Comparison of ENCODE assay signal across 9 cellular contexts in genomic region chr9:136712690-136713554, GRCh38. TPM values are rescaled to one million over a fixed set of nuclear protein-coding genes. Genes with fewer than 3 reads are reported as not detected.
A peak's percentile ranks its signal among the peaks of the same experiment; 100 is the strongest.
DNase-seq lines count a peak whose midpoint lies in the region; ATAC-seq, FAIRE-seq and TF ChIP-seq lines count a peak whose summit lies in the region.
"Had no signal": no experiment of that assay in that cellular context is flagged by ENCODE, and none has a peak within 500 bp of the region (broad histone marks: within the 10 kb centered on the region; RNA-seq: fewer than 3 reads in every experiment).

No MANE protein-coding gene starts in this region.

- H3K9ac ChIP-seq in HUES64 (ENCODE audit: low read depth, low read length) (peak overlapping the region; percentile 81), K562 (ENCODE audit: insufficient read depth in 1 of 2, low read depth in 2 of 2, low read length in 2 of 2) (peak overlapping the region; percentile 63 to 94; a peak in 3 of 4 replicates)

- H3K36me3 ChIP-seq in HUES64 (ENCODE audit: insufficient read depth, low read length) = no peaks in the 10 kb centered on the region
- H3K36me3 ChIP-seq in K562 (ENCODE audit: control insufficient read depth, insufficient read depth, low read length) = peaks cover 4% of the 10 kb centered on the region; the same call in 1 of the 3 replicates

- in situ Hi-C loops in K562 (cut with MboI) = no loop called here

- 11% methylated on average over 56 of the region's 57 CpGs for WGBS in HUES64
- WGBS in K562 (ENCODE audit: insufficient coverage, low coverage, missing lambda C conversion rate) = 23% methylated on average over 18 of the region's 57 CpGs

- no peak for TF ChIP-seq CTCF in K562 (IDR thresholded peaks at IDR 0.05 in 2 of 3, conservative IDR thresholded peaks at IDR 0.05 in 1 of 3; ENCODE audit: insufficient read depth in 2 of 3, low read depth in 1 of 3, low read length in 3 of 3)

- peak overlapping the region; percentile 76 for H3K4me3 ChIP-seq in HUES64 (ENCODE audit: low read length)
- peak overlapping the region; percentile 63 for H3K4me3 ChIP-seq in K562

- no peak overlapping the region for H3K27ac ChIP-seq in HUES64 (ENCODE audit: low read depth, low read length)
- peak overlapping the region; percentile 62; the same call in 2 of the 3 replicates for H3K27ac ChIP-seq in K562 (ENCODE audit: extremely low read depth, low read depth, low read length)
- H3K27ac ChIP-seq in substantia nigra (ENCODE audit: low read depth, low read length, poor library complexity, severe bottlenecking) = peak overlapping the region; percentile 6

- peak overlapping the region; percentile 79 for H2AFZ ChIP-seq in K562 (ENCODE audit: low read depth, low read length)

- intact Hi-C loops in K562 (cut with micrococcal nuclease) = no loop called here

- TF ChIP-seq EP300 in K562 (IDR thresholded peaks at IDR 0.05; ENCODE audit: low read length) = no peak

- CTCF ChIA-PET in K562 (lab: Yijun Ruan, JAX; ENCODE audit: low intra/inter-chr PET ratio) = interaction anchor here (0.6 kb wide), 1 partner anchor 232 kb away, joined by 4 read pairs; the partner anchor contains the start of gene C8G

- TF ChIP-seq RAD21 in K562 (CRISPR knock-in tag; conservative IDR thresholded peaks at IDR 0.05 in 1 of 2, IDR thresholded peaks at IDR 0.05 in 1 of 2) = no peak

- H3K9me3 ChIP-seq in HUES64 (ENCODE audit: insufficient read depth, low read depth, low read length) (no peaks in the 10 kb centered on the region), K562 (replicated peaks; ENCODE audit: control insufficient read depth, insufficient read depth, low read depth, low read length) (no peaks in the 10 kb centered on the region)

- DNase-seq in K562 (ENCODE audit: extremely low read depth in 1 of 4, low spot score in 3 of 4) = peak in 2 of 4 experiments; percentile 56 to 64
- no peak for DNase-seq in left lobe of liver (ENCODE audit: low spot score)
- no peak for DNase-seq in substantia nigra (lab: John Stamatoyannopoulos, UW)
- DNase-seq in NCI-H69 (lab: John Stamatoyannopoulos, UW) = no peak
- DNase-seq in HTR-8/SVneo (ENCODE audit: insufficient read length, low spot score) = no peak
- no peak for DNase-seq in NCI-H345 treated with DMSO at 0.1 percent for 48 hours (lab: John Stamatoyannopoulos, UW; ENCODE audit: unreplicated experiment)
- DNase-seq: activated CD4-positive, alpha-beta memory T cell treated with anti-CD3 and anti-CD28 coated beads for 36 hours had no signal

- H4K20me1 ChIP-seq in K562 (replicated peaks; ENCODE audit: control insufficient read depth, insufficient read depth, low read length) = no peaks in the 10 kb centered on the region

- H3K4me2 ChIP-seq in K562 (ENCODE audit: insufficient read depth, low read length) = peak overlapping the region; percentile 48

- H3K9me1 ChIP-seq in K562 (ENCODE audit: control insufficient read depth, insufficient read depth, low read length) = no peaks in the 10 kb centered on the region

- ATAC-seq in K562 (no peak), left lobe of liver (peak; percentile 4), GM19351 (IDR thresholded peaks at IDR 0.05; ENCODE audit: unreplicated experiment) (no peak)

- TSS peak; percentile 46 for BruUV-seq in K562 (replicated peaks; lab: Mats Ljungman, UMichigan)

- H3K4me1 ChIP-seq in HUES64 (ENCODE audit: insufficient read depth, low read length) = peaks cover 6% of the 10 kb centered on the region; the same call in 1 of the 2 replicates
- H3K4me1 ChIP-seq in K562 (replicated peaks in 1 of 2; ENCODE audit: control insufficient read depth in 2 of 2, insufficient read depth in 2 of 2, low read length in 2 of 2) = peaks cover 14 to 70% of the 10 kb centered on the region in 2 experiments

- POLR2A ChIA-PET in K562 (lab: Yijun Ruan, JAX) = interaction anchor here (1.4 to 3.2 kb wide), 3 partner anchors 9 to 15 kb away, joined by 4 to 44 read pairs (median 9); no protein-coding TSS in a partner anchor

- FAIRE-seq in K562 (lab: Jason Lieb, UNC) (no peak), HTR-8/SVneo (lab: Jason Lieb, UNC) (no peak)

- H3K79me2 ChIP-seq in K562 (ENCODE audit: control insufficient read depth, insufficient read depth, low read length) = peaks cover 12% of the 10 kb centered on the region

- no peak for TF ChIP-seq POLR2A in K562 (conservative IDR thresholded peaks at IDR 0.05)

- H3K27me3 ChIP-seq in HUES64 (ENCODE audit: insufficient read depth, low read length) = peaks cover 12% of the 10 kb centered on the region
- H3K27me3 ChIP-seq in K562 (ENCODE audit: control insufficient read depth in 2 of 2, insufficient read depth in 2 of 2, low read length in 2 of 2) = no peaks in the 10 kb centered on the region

RNA-seq across cellular contexts. Expression of gene DIPK1B, which starts 0.6 kb away (rescaled TPM):
- 32.2 TPM for polyA plus RNA-seq in HUES64 (2013, experiment 1 of 2)
- 33.2 TPM for polyA plus RNA-seq in HUES64 (2013, experiment 2 of 2)
- total RNA-seq in K562 (2011; cell fraction: chromatin; rRNA removed; ENCODE audit: low replicate concordance) = 11.8 and 45.1 TPM in 2 replicates
- 39.9 and 47.9 TPM in 2 replicates for total RNA-seq in K562 (2011; cell fraction: nucleolus; rRNA removed)
- total RNA-seq in K562 (2011; cell fraction: nucleoplasm; rRNA removed) = 25.8 and 26.4 TPM in 2 replicates
- total RNA-seq in K562 (2014; rRNA removed) (22.3 and 25.2 TPM in 2 replicates), K562 (2014; rRNA removed; fragmentation: Illumina TruSeq; extraction: Trizol) (2.8 TPM in 2 replicates), K562 (2015; rRNA removed; fragmentation: Illumina TruSeq; extraction: Trizol) (5.9 and 7.4 TPM in 2 replicates), K562 (2021) (20.4 TPM in 2 replicates), left lobe of liver (3.0 TPM)
- polyA plus RNA-seq in K562 (2011; rRNA removed) (11.4 and 20.2 TPM in 2 replicates), K562 (2014; fragmentation: Illumina TruSeq; extraction: Trizol) (4.2 and 6.8 TPM in 2 replicates), K562 (2014; fragmentation: Nextera tagmentation; extraction: Ambion mirVana) (under 1 TPM; 0.08 to 0.21 TPM), K562 (2014; rRNA removed) (20.5 and 21.2 TPM in 2 replicates)
- 26.7 and 64.0 TPM in 2 replicates for polyA plus RNA-seq in K562 (2011; cell fraction: cytosol; rRNA removed)
- polyA plus RNA-seq in K562 (2011; cell fraction: nucleus; rRNA removed) = 41.8 and 57.7 TPM in 2 replicates
- polyA plus RNA-seq in K562 (2012) = 9.0 and 14.4 TPM in 2 replicates
- polyA minus RNA-seq in K562 (2011; rRNA and poly(A)+ RNA removed) = 3.7 and 4.5 TPM in 2 replicates
- 13.1 and 14.0 TPM in 2 replicates for polyA minus RNA-seq in K562 (2011; cell fraction: cytosol; rRNA and poly(A)+ RNA removed)
- 9.0 and 9.8 TPM in 2 replicates for polyA minus RNA-seq in K562 (2011; cell fraction: nucleus; rRNA and poly(A)+ RNA removed)
- total RNA-seq: activated CD4-positive, alpha-beta memory T cell treated with anti-CD3 and anti-CD28 coated beads for 36 hours had no signal

RNA-seq across cellular contexts. Expression of gene AGPAT2, which starts 25.7 kb away (rescaled TPM):
- 18.1 TPM for polyA plus RNA-seq in HUES64 (2013, experiment 1 of 2)
- polyA plus RNA-seq in HUES64 (2013, experiment 2 of 2) = 19.9 TPM
- total RNA-seq in K562 (2011; cell fraction: chromatin; rRNA removed; ENCODE audit: low replicate concordance) = 18.6 and 52.7 TPM in 2 replicates
- total RNA-seq in K562 (2011; cell fraction: nucleolus; rRNA removed) = 77.5 and 84.7 TPM in 2 replicates
- total RNA-seq in K562 (2011; cell fraction: nucleoplasm; rRNA removed) = 39.6 and 45.3 TPM in 2 replicates
- total RNA-seq in K562 (2014; rRNA removed) (45.5 and 56.5 TPM in 2 replicates), K562 (2014; rRNA removed; fragmentation: Illumina TruSeq; extraction: Trizol) (7.2 and 8.5 TPM in 2 replicates), K562 (2015; rRNA removed; fragmentation: Illumina TruSeq; extraction: Trizol) (27.7 and 31.8 TPM in 2 replicates), K562 (2021) (52.6 and 54.5 TPM in 2 replicates), left lobe of liver (213 TPM)
- polyA plus RNA-seq in K562 (2011; rRNA removed) (17.3 and 25.4 TPM in 2 replicates), K562 (2014; fragmentation: Illumina TruSeq; extraction: Trizol) (23.9 and 38.6 TPM in 2 replicates), K562 (2014; fragmentation: Nextera tagmentation; extraction: Ambion mirVana) (under 1 TPM; 0.13 to 0.45 TPM), K562 (2014; rRNA removed) (47.1 and 51.9 TPM in 2 replicates)
- polyA plus RNA-seq in K562 (2011; cell fraction: cytosol; rRNA removed) = 37.8 and 64.3 TPM in 2 replicates
- polyA plus RNA-seq in K562 (2011; cell fraction: nucleus; rRNA removed) = 26.1 and 33.3 TPM in 2 replicates
- polyA plus RNA-seq in K562 (2012) = 34.3 and 52.5 TPM in 2 replicates
- 10.0 and 12.2 TPM in 2 replicates for polyA minus RNA-seq in K562 (2011; rRNA and poly(A)+ RNA removed)
- polyA minus RNA-seq in K562 (2011; cell fraction: cytosol; rRNA and poly(A)+ RNA removed) = 19.5 and 23.0 TPM in 2 replicates
- 21.4 and 30.0 TPM in 2 replicates for polyA minus RNA-seq in K562 (2011; cell fraction: nucleus; rRNA and poly(A)+ RNA removed)

RNA-seq across cellular contexts. Expression of gene LCN10, which starts 29.8 kb away (rescaled TPM):
- 0.55 TPM for polyA plus RNA-seq in HUES64 (2013, experiment 1 of 2)
- 0.32 TPM for polyA plus RNA-seq in HUES64 (2013, experiment 2 of 2)
- total RNA-seq in K562 (2011; cell fraction: chromatin; rRNA removed; ENCODE audit: low replicate concordance) = 0.44 TPM in 1 of 2 replicates, not detected in the other
- 0.17 and 0.26 TPM in 2 replicates for total RNA-seq in K562 (2011; cell fraction: nucleolus; rRNA removed)
- 0.44 TPM in 1 of 2 replicates, not detected in the other for total RNA-seq in K562 (2011; cell fraction: nucleoplasm; rRNA removed)
- total RNA-seq in K562 (2014; rRNA removed) (0.12 TPM in 1 of 2 replicates, not detected in the other), K562 (2014; rRNA removed; fragmentation: Illumina TruSeq; extraction: Trizol) (not detected in 2 replicates), K562 (2015; rRNA removed; fragmentation: Illumina TruSeq; extraction: Trizol) (0.11 TPM in 1 of 2 replicates, not detected in the other), K562 (2021) (0.29 TPM in 1 of 2 replicates, not detected in the other), left lobe of liver (0.15 TPM)
- polyA plus RNA-seq in K562 (2011; rRNA removed) (0.11 and 0.14 TPM in 2 replicates), K562 (2014; fragmentation: Illumina TruSeq; extraction: Trizol) (0.11 and 0.21 TPM in 2 replicates), K562 (2014; fragmentation: Nextera tagmentation; extraction: Ambion mirVana) (under 1 TPM in 1 of 2 experiments, not detected in 1; 0.10 TPM), K562 (2014; rRNA removed) (0.16 TPM in 1 of 2 replicates, not detected in the other)
- polyA plus RNA-seq in K562 (2011; cell fraction: cytosol; rRNA removed) = 0.35 and 0.42 TPM in 2 replicates
- 0.10 and 1.1 TPM in 2 replicates for polyA plus RNA-seq in K562 (2011; cell fraction: nucleus; rRNA removed)
- polyA plus RNA-seq in K562 (2012) = 0.14 TPM in 1 of 2 replicates, not detected in the other
- 0.14 TPM in 1 of 2 replicates, not detected in the other for polyA minus RNA-seq in K562 (2011; rRNA and poly(A)+ RNA removed)
- polyA minus RNA-seq in K562 (2011; cell fraction: cytosol; rRNA and poly(A)+ RNA removed) = not detected in 2 replicates
- polyA minus RNA-seq in K562 (2011; cell fraction: nucleus; rRNA and poly(A)+ RNA removed) = 0.40 TPM in 1 of 2 replicates, not detected in the other

RNA-seq across cellular contexts. Expression of gene LCN6, which starts 35.4 kb away (rescaled TPM):
- not detected for polyA plus RNA-seq in HUES64 (2013, experiment 1 of 2)
- polyA plus RNA-seq in HUES64 (2013, experiment 2 of 2) = not detected
- total RNA-seq in K562 (2011; cell fraction: chromatin; rRNA removed; ENCODE audit: low replicate concordance) = 0.86 TPM in 1 of 2 replicates, not detected in the other
- 0.67 and 1.6 TPM in 2 replicates for total RNA-seq in K562 (2011; cell fraction: nucleolus; rRNA removed)
- 0.81 TPM in 1 of 2 replicates, not detected in the other for total RNA-seq in K562 (2011; cell fraction: nucleoplasm; rRNA removed)
- total RNA-seq in K562 (2014; rRNA removed) (0.45 and 0.57 TPM in 2 replicates), K562 (2014; rRNA removed; fragmentation: Illumina TruSeq; extraction: Trizol) (0.33 TPM in 1 of 2 replicates, not detected in the other), K562 (2015; rRNA removed; fragmentation: Illumina TruSeq; extraction: Trizol) (not detected in 2 replicates), K562 (2021) (not detected in 2 replicates), left lobe of liver (not detected)
- polyA plus RNA-seq in K562 (2011; rRNA removed) (0.42 TPM in 1 of 2 replicates, not detected in the other), K562 (2014; fragmentation: Illumina TruSeq; extraction: Trizol) (not detected in 2 replicates), K562 (2014; fragmentation: Nextera tagmentation; extraction: Ambion mirVana) (under 1 TPM in 1 of 2 experiments, not detected in 1; 0.10 TPM), K562 (2014; rRNA removed) (2.2 TPM in 1 of 2 replicates, not detected in the other)
- polyA plus RNA-seq in K562 (2011; cell fraction: cytosol; rRNA removed) = 0.98 TPM in 1 of 2 replicates, not detected in the other
- polyA plus RNA-seq in K562 (2011; cell fraction: nucleus; rRNA removed) = 4.3 TPM in 1 of 2 replicates, not detected in the other
- 0.12 TPM in 1 of 2 replicates, not detected in the other for polyA plus RNA-seq in K562 (2012)
- not detected in 2 replicates for polyA minus RNA-seq in K562 (2011; rRNA and poly(A)+ RNA removed)
- not detected in 2 replicates for polyA minus RNA-seq in K562 (2011; cell fraction: cytosol; rRNA and poly(A)+ RNA removed)
- not detected in 2 replicates for polyA minus RNA-seq in K562 (2011; cell fraction: nucleus; rRNA and poly(A)+ RNA removed)
- total RNA-seq: activated CD4-positive, alpha-beta memory T cell treated with anti-CD3 and anti-CD28 coated beads for 36 hours had no signal

RNA-seq across cellular contexts. Expression of gene LCN8, which starts 45.1 kb away (rescaled TPM):
- not detected for polyA plus RNA-seq in HUES64 (2013, experiment 1 of 2)
- polyA plus RNA-seq in HUES64 (2013, experiment 2 of 2) = not detected
- 0.14 TPM in 1 of 2 replicates, not detected in the other for total RNA-seq in K562 (2011; cell fraction: chromatin; rRNA removed; ENCODE audit: low replicate concordance)
- not detected in 2 replicates for total RNA-seq in K562 (2011; cell fraction: nucleolus; rRNA removed)
- not detected in 2 replicates for total RNA-seq in K562 (2011; cell fraction: nucleoplasm; rRNA removed)
- total RNA-seq in K562 (2014; rRNA removed) (not detected in 2 replicates), K562 (2014; rRNA removed; fragmentation: Illumina TruSeq; extraction: Trizol) (not detected in 2 replicates), K562 (2015; rRNA removed; fragmentation: Illumina TruSeq; extraction: Trizol) (not detected in 2 replicates), K562 (2021) (not detected in 2 replicates), left lobe of liver (not detected)
- polyA plus RNA-seq in K562 (2011; rRNA removed) (not detected in 2 replicates), K562 (2014; fragmentation: Illumina TruSeq; extraction: Trizol) (not detected in 2 replicates), K562 (2014; fragmentation: Nextera tagmentation; extraction: Ambion mirVana) (not detected), K562 (2014; rRNA removed) (not detected in 2 replicates)
- polyA plus RNA-seq in K562 (2011; cell fraction: cytosol; rRNA removed) = not detected in 2 replicates
- not detected in 2 replicates for polyA plus RNA-seq in K562 (2011; cell fraction: nucleus; rRNA removed)
- not detected in 2 replicates for polyA plus RNA-seq in K562 (2012)
- not detected in 2 replicates for polyA minus RNA-seq in K562 (2011; rRNA and poly(A)+ RNA removed)
- not detected in 2 replicates for polyA minus RNA-seq in K562 (2011; cell fraction: cytosol; rRNA and poly(A)+ RNA removed)
- polyA minus RNA-seq in K562 (2011; cell fraction: nucleus; rRNA and poly(A)+ RNA removed) = not detected in 2 replicates
- total RNA-seq: activated CD4-positive, alpha-beta memory T cell treated with anti-CD3 and anti-CD28 coated beads for 36 hours had no signal
